ENCODE assay signal across 1 cellular context in the genomic region with DNA sequence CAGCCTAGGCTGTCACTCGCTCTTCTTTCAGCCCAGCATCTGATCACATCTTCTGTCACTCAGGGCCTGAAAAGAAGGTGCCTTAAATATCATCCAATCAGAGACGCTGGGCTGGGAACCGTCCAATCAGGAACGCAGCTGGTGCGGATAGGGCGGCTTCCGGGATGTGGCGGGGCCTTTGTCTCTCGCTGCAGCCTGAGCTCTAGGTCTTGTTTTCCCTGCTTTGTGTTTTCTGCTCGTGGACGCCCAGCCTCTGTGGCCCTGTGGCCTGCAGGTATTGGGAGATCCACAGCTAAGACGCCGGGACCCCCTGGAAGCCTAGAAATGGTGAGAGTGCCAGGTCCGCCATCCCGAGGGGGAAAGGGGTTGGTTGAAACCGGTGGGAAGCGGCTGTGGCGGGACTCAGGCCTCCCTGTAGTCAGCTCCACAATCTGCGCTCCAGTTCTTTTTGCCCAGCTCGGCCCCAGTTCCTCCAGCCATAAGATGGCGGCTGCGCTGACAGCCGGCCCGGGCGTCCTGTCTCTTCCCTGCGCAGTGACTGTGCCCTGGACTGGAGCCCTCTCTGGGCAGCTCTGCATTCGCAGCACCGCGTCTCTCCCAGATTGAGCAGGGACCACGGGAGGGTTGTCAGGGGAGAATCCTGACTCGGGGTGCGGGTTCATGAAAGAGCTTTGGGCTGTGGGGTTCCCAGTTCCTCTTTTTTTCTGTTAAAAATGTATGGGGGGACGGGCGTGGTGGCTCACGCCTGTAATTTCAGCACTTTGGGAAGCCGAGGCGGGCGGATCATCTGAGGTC.
TF ChIP-seq lines count a peak whose summit lies in the region.

TSS of gene ZNF85 (plus strand) at position 175 of the 795 bp plus-strand sequence. CDS start at position 325, 150 bp downstream.

TF ChIP-seq in K562, 482 proteins besides CTCF, POLR2A, EP300 and RAD21 (continued from another document):
- TF ChIP-seq ZNF398 (CRISPR knock-in tag; IDR thresholded peaks at IDR 0.05) (no peak), RBBP5 (IDR thresholded peaks at IDR 0.05; ENCODE audit: borderline replicate concordance, insufficient read depth, low read length, poor library complexity, severe bottlenecking) (peak; percentile 30), SMAD4 (CRISPR knock-in tag; conservative IDR thresholded peaks at IDR 0.05) (no peak), PHTF2 (CRISPR knock-in tag; IDR thresholded peaks at IDR 0.05) (no peak), NFYB (IDR thresholded peaks at IDR 0.05; ENCODE audit: extremely low read depth, insufficient read length) (peak; percentile 77), PHF8 (IDR thresholded peaks at IDR 0.05; ENCODE audit: borderline replicate concordance, low read length) (peak; percentile 63; the same call in 1 of the 2 replicates), ZFX (CRISPR knock-in tag; IDR thresholded peaks at IDR 0.05) (peak; percentile 73)
